8 cellular contexts compared by ENCODE assay signal in genomic region chr7:66281678-66282593, GRCh38.
DNase-seq lines count a peak whose midpoint lies in the region; ATAC-seq and TF ChIP-seq lines count a peak whose summit lies in the region.

No MANE protein-coding gene starts in this region.

- no peaks in the 10 kb centered on the region for H3K9me3 ChIP-seq in naive thymus-derived CD4-positive, alpha-beta T cell (ENCODE audit: control insufficient read depth in 2 of 3, low read length in 3 of 3)

- ATAC-seq in naive thymus-derived CD4-positive, alpha-beta T cell, result peak; percentile 47
- ATAC-seq in HG02623 (IDR thresholded peaks at IDR 0.05; ENCODE audit: unreplicated experiment), result no peak

- peaks cover 0 to 9% (median 4%) of the 10 kb centered on the region in 7 donors for H3K4me1 Mint-ChIP-seq in naive thymus-derived CD4-positive, alpha-beta T cell

- peaks cover 0 to 3% (median 0%) of the 10 kb centered on the region in 5 donors for H3K36me3 Mint-ChIP-seq in naive thymus-derived CD4-positive, alpha-beta T cell

- H3K4me1 ChIP-seq in naive thymus-derived CD4-positive, alpha-beta T cell (ENCODE audit: control insufficient read depth in 2 of 2, insufficient read depth in 2 of 2, low read length in 2 of 2), result no peaks in the 10 kb centered on the region

- H3K27ac ChIP-seq in C4-2B, result peak overlapping the region; percentile 34; the same call in 1 of the 2 replicates
- H3K27ac ChIP-seq in naive thymus-derived CD4-positive, alpha-beta T cell (ENCODE audit: low read depth, low read length), result no peak overlapping the region

- H3K4me3 Mint-ChIP-seq in naive thymus-derived CD4-positive, alpha-beta T cell, result no peak overlapping the region

- H3K27me3 ChIP-seq in naive thymus-derived CD4-positive, alpha-beta T cell (ENCODE audit: control insufficient read depth in 2 of 2, insufficient read depth in 2 of 2, low read length in 2 of 2), result no peaks in the 10 kb centered on the region

- POLR2A ChIA-PET in naive thymus-derived CD4-positive, alpha-beta T cell (lab: Charles Lee), result no interaction called here

- intact Hi-C loops in naive thymus-derived CD4-positive, alpha-beta T cell (cut with micrococcal nuclease), result no loop called here

- H3K9me3 Mint-ChIP-seq in naive thymus-derived CD4-positive, alpha-beta T cell, result peaks cover 0 to 5% (median 0%) of the 10 kb centered on the region in 11 donors

- CTCF ChIA-PET in naive thymus-derived CD4-positive, alpha-beta T cell (lab: Charles Lee), result no interaction called here

- H3K4me3 ChIP-seq in epithelial cell of esophagus (ENCODE audit: low read length), result no peak overlapping the region
- H3K4me3 ChIP-seq in naive thymus-derived CD4-positive, alpha-beta T cell (ENCODE audit: low read length), result no peak overlapping the region

- DNase-seq in NOMO-1 (lab: John Stamatoyannopoulos, UW; ENCODE audit: unreplicated experiment in 2 of 2) (peak; percentile 41 to 56), epithelial cell of esophagus (ENCODE audit: low read depth) (peak; percentile 71), NCI-H526 (lab: John Stamatoyannopoulos, UW) (no peak), NCI-H187 (lab: John Stamatoyannopoulos, UW) (no peak)
- no peak for DNase-seq in naive thymus-derived CD4-positive, alpha-beta T cell
- DNase-seq in activated CD8-positive, alpha-beta memory T cell treated with anti-CD3 and anti-CD28 coated beads, Interleukin-2, amount 50 U/mL, for 48 hours, result no peak

- no peaks in the 10 kb centered on the region for H3K27me3 Mint-ChIP-seq in naive thymus-derived CD4-positive, alpha-beta T cell

- no peaks in the 10 kb centered on the region for H3K36me3 ChIP-seq in naive thymus-derived CD4-positive, alpha-beta T cell (ENCODE audit: control insufficient read depth in 2 of 3, insufficient read depth in 3 of 3, low read length in 3 of 3)

- TF ChIP-seq CTCF in C4-2B (conservative IDR thresholded peaks at IDR 0.05) (no peak), epithelial cell of esophagus (IDR thresholded peaks at IDR 0.05; ENCODE audit: insufficient read depth, low read depth, low read length, missing control alignments) (no peak)

- H3K27ac Mint-ChIP-seq in naive thymus-derived CD4-positive, alpha-beta T cell, result no peak overlapping the region

Comparison
In these comparisons a context has a peak if more than half of its experiments do, and no peak if none do; other contexts are left out.
1. DNase-seq: peak in NOMO-1 (2 of 2) and epithelial cell of esophagus (single experiment); none in naive thymus-derived CD4-positive, alpha-beta T cell (0 of 9), activated CD8-positive, alpha-beta memory T cell treated with anti-CD3 and anti-CD28 coated beads, Interleukin-2, amount 50 U/mL, for 48 hours (single experiment), NCI-H526 (0 of 2) and NCI-H187 (0 of 2).